8 cellular contexts compared by ENCODE assay signal in the genomic region with DNA sequence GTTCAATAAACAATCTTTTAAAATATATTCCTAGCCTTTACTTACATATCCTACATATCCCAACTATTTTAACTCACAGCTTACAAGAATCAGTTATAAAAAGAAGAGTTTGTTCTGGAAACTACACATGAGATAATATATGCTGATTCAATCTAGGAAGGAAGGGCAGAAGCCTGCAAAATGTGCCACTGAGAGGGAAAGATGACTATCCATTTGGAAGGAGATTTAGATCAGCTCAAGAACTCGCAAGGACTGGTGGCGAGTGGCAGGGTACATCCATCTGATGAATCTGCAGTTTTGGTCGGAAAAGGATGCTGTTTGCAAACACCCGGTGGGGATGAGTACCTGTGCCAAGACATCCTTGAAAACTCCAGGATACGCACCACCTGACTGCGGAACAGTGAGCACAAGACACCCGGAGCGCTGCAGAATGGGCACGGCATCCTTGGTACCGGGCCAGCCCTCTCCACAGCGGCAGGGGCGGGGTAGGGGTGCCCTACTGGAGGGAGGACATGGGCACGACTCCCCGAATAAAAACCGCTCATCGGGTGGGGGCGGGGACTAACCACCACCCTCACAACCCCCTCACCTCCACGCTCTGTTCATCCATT. TPM values are rescaled to one million over a fixed set of nuclear protein-coding genes. Genes with fewer than 3 reads are reported as not detected.
A peak's percentile ranks its signal among the peaks of the same experiment; 100 is the strongest.
DNase-seq lines count a peak whose midpoint lies in the region; ATAC-seq and TF ChIP-seq lines count a peak whose summit lies in the region.

No MANE protein-coding gene starts in this region.

- H3K4me1 ChIP-seq in mucosa of descending colon (ENCODE audit: low read depth), result peaks cover 9% of the 10 kb centered on the region

- intact Hi-C loops in mucosa of descending colon (cut with DNase I, micrococcal nuclease), result no loop called here

- TF ChIP-seq CTCF in epithelial cell of esophagus (IDR thresholded peaks at IDR 0.05; ENCODE audit: insufficient read depth, low read depth, low read length, missing control alignments), result no peak
- no peak for TF ChIP-seq CTCF in mucosa of descending colon (IDR thresholded peaks at IDR 0.05)

- DNase-seq in SIG-M5 treated with dmso at 0.1 percent for 504 hours (lab: John Stamatoyannopoulos, UW; ENCODE audit: unreplicated experiment) (peak; percentile 95), SIG-M5 (lab: John Stamatoyannopoulos, UW) (no peak), NCI-H748 (lab: John Stamatoyannopoulos, UW; ENCODE audit: unreplicated experiment) (peak; percentile 70), activated T-cell treated with anti-CD3 and anti-CD28 coated beads for 1 hour (ENCODE audit: low read depth) (peak; percentile 63), epithelial cell of esophagus (ENCODE audit: low read depth) (peak; percentile 60), mucosa of descending colon (peak; percentile 72 to 85 (median 82))
- peak; percentile 53 for DNase-seq in stimulated activated CD8-positive, alpha-beta memory T cell treated with anti-CD3 and anti-CD28 coated beads, Interleukin-4, amount 100 ng/mL, for 24 hours (ENCODE audit: low read depth)

- H3K4me3 ChIP-seq in epithelial cell of esophagus (ENCODE audit: low read length) (peak overlapping the region; percentile 84), mucosa of descending colon (peak overlapping the region; percentile 81)

- no peaks in the 10 kb centered on the region for H3K36me3 ChIP-seq in mucosa of descending colon (ENCODE audit: low read depth)

- H3K9me3 ChIP-seq in mucosa of descending colon, result no peaks in the 10 kb centered on the region

- peak; percentile 17 for ATAC-seq in HG03135 (IDR thresholded peaks at IDR 0.05; ENCODE audit: unreplicated experiment)
- ATAC-seq in mucosa of descending colon, result peak; percentile 59

RNA-seq across cellular contexts. Expression of a gene that starts 0.7 kb away (rescaled TPM):
- 10 to 100 TPM; 11.4 to 24.6 (median 14.5) TPM for total RNA-seq in mucosa of descending colon

RNA-seq across cellular contexts. Expression of a gene that starts 49.0 kb away (rescaled TPM):
- total RNA-seq in mucosa of descending colon, result 10 to 100 TPM; 15.7 to 30.0 (median 27.0) TPM

RNA-seq across cellular contexts. Expression of a gene that starts 49.6 kb away (rescaled TPM):
- total RNA-seq in mucosa of descending colon, result 10 to 100 TPM in 1 of 3 donors, 1 to 10 TPM in 2; 2.0 to 17.3 (median 3.5) TPM
